ENCODE assay signal across 8 cellular contexts in genomic region chr12:2960432-2960956, GRCh38.
DNase-seq lines count a peak whose midpoint lies in the region; ATAC-seq and TF ChIP-seq lines count a peak whose summit lies in the region.

No MANE protein-coding gene starts in this region.

- no peak for ATAC-seq in GM18861 (IDR thresholded peaks at IDR 0.05; ENCODE audit: unreplicated experiment)
- ATAC-seq in HG03571 (IDR thresholded peaks at IDR 0.05; ENCODE audit: unreplicated experiment) = no peak

- no peaks in the 10 kb centered on the region for H3K36me3 ChIP-seq in ACC112 (ENCODE audit: insufficient read depth, low read length)

- H3K79me2 ChIP-seq in ACC112 (ENCODE audit: control insufficient read depth, insufficient read depth, low read length, unreplicated experiment) = peaks cover 42% of the 10 kb centered on the region

- H2AFZ ChIP-seq in ACC112 (ENCODE audit: low read length, unreplicated experiment) = peak overlapping the region; percentile 14

- H3K27me3 ChIP-seq in ACC112 (ENCODE audit: insufficient read depth, low read length) = no peaks in the 10 kb centered on the region

- peak overlapping the region; percentile 60; the same call in 1 of the 2 replicates for H3K27ac ChIP-seq in ACC112 (ENCODE audit: low read depth, low read length)

- H3K4me3 ChIP-seq in ACC112 (ENCODE audit: low read depth, low read length) (peak overlapping the region; percentile 93), fibroblast of mammary gland (ENCODE audit: control insufficient read depth, low read depth, low read length) (peak overlapping the region; percentile 64), retinal pigment epithelial cell (ENCODE audit: low read length) (peak overlapping the region; percentile 68)

- peaks cover 28% of the 10 kb centered on the region for H3K4me1 ChIP-seq in ACC112 (ENCODE audit: control insufficient read depth, insufficient read depth, low read length, unreplicated experiment)

- DNase-seq in GM13977 (ENCODE audit: low spot score) (peak; percentile 52), UCSD-AML1 (lab: John Stamatoyannopoulos, UW; ENCODE audit: unreplicated experiment) (peak; percentile 43), fibroblast of mammary gland (ENCODE audit: low read depth) (peak; percentile 21), retinal pigment epithelial cell (ENCODE audit: low read depth) (no peak), GM19238 (ENCODE audit: insufficient read length, low spot score) (no peak)

- TF ChIP-seq CTCF in GM13977 (IDR thresholded peaks at IDR 0.05; ENCODE audit: extremely low read depth, insufficient read depth, missing control alignments) = no peak
- TF ChIP-seq CTCF in fibroblast of mammary gland (conservative IDR thresholded peaks at IDR 0.05; ENCODE audit: control insufficient read depth, insufficient read depth, low read depth, low read length) = no peak
- no peak for TF ChIP-seq CTCF in retinal pigment epithelial cell (conservative IDR thresholded peaks at IDR 0.05; ENCODE audit: low read depth, low read length)

- in situ Hi-C loops in GM13977 (cut with MboI; ENCODE audit: low pct_unique_long_range_greater_than_20kb, low sequenced_read_pairs, unreplicated experiment) = no loop called here

Comparison
In these comparisons a context has a peak if more than half of its experiments do, and no peak if none do; other contexts are left out.
1. DNase-seq: peak in GM13977 (single experiment), UCSD-AML1 (single experiment) and fibroblast of mammary gland (single experiment); none in retinal pigment epithelial cell (single experiment) and GM19238 (single experiment).
2. Peak in every context shown above with its lines, with median percentiles within 50 percentile points of each other: H3K4me3 ChIP-seq.